ENCODE assay signal across 24 cellular contexts in genomic region chr18:24111936-24112335, GRCh38. TPM values are rescaled to one million over a fixed set of nuclear protein-coding genes. Genes with fewer than 3 reads are reported as not detected.
A peak's percentile ranks its signal among the peaks of the same experiment; 100 is the strongest.
DNase-seq lines count a peak whose midpoint lies in the region; ATAC-seq lines count a peak whose summit lies in the region.
"Had no signal": no experiment of that assay in that cellular context is flagged by ENCODE, and none has a peak within 500 bp of the region (broad histone marks: within the 10 kb centered on the region; RNA-seq: fewer than 3 reads in every experiment).

No MANE protein-coding gene starts in this region.

- no peaks in the 10 kb centered on the region for H3K4me1 ChIP-seq in effector memory CD4-positive, alpha-beta T cell (ENCODE audit: control insufficient read depth, insufficient read depth, low read length, poor library complexity, severe bottlenecking)
- H3K4me1 ChIP-seq: gastrocnemius medialis, Peyer's patch had no signal

- no peaks in the 10 kb centered on the region for H3K9me3 ChIP-seq in effector memory CD4-positive, alpha-beta T cell (ENCODE audit: control insufficient read depth, low read length)
- H3K9me3 ChIP-seq: gastrocnemius medialis, left lung, tibial nerve had no signal

- intact Hi-C loops in activated naive CD4-positive, alpha-beta T cell treated with anti-CD3 and anti-CD28 coated beads for 36 hours (cut with micrococcal nuclease), result no loop called here

- no peaks in the 10 kb centered on the region for H3K27me3 Mint-ChIP-seq in activated naive CD4-positive, alpha-beta T cell treated with anti-CD3 and anti-CD28 coated beads for 36 hours (ENCODE audit: low read depth)
- H3K27me3 Mint-ChIP-seq: activated CD4-positive, alpha-beta T cell treated with anti-CD3 and anti-CD28 coated beads for 36 hours had no signal

- peak overlapping the region; percentile 7 for H3K27ac ChIP-seq in effector memory CD4-positive, alpha-beta T cell (ENCODE audit: insufficient read depth, low read length, poor library complexity, severe bottlenecking)
- H3K27ac ChIP-seq: epithelial cell of prostate, gastrocnemius medialis, left lung, Peyer's patch, tibial nerve had no signal

- no peak for ATAC-seq in stimulated activated effector memory CD8-positive, alpha-beta T cell treated with anti-CD3 and anti-CD28 coated beads, Interleukin-12 subunit alpha, Interleukin-12 subunit beta, amount 100 ng/mL, for 72 hours
- ATAC-seq: activated CD4-positive, alpha-beta T cell treated with anti-CD3 and anti-CD28 coated beads for 36 hours; gastrocnemius medialis; left lung had no signal

- DNase-seq in activated naive CD4-positive, alpha-beta T cell treated with anti-CD3 and anti-CD28 coated beads for 36 hours, result no peak
- DNase-seq in activated naive CD4-positive, alpha-beta T cell treated with Interleukin-2 at 50 U/mL for 16 hours, result no peak
- DNase-seq in NCI-H69 (lab: John Stamatoyannopoulos, UW) (peak; percentile 39), NCI-H1048 (lab: John Stamatoyannopoulos, UW) (no peak), kidney glomerular epithelial cell (lab: John Stamatoyannopoulos, UW) (no peak), NCI-H510A (lab: John Stamatoyannopoulos, UW) (no peak)
- DNase-seq in effector memory CD4-positive, alpha-beta T cell, result no peak
- DNase-seq in stimulated activated effector memory CD8-positive, alpha-beta T cell treated with anti-CD3 and anti-CD28 coated beads, Interleukin-12 subunit alpha, Interleukin-12 subunit beta, amount 100 ng/mL, for 72 hours (ENCODE audit: low spot score in 2 of 2), result no peak
- DNase-seq: activated CD4-positive, alpha-beta T cell treated with anti-CD3 and anti-CD28 coated beads for 36 hours; activated CD8-positive, alpha-beta memory T cell treated with anti-CD3 and anti-CD28 coated beads, Interleukin-2, amount 50 U/mL, for 4 hours; activated gamma-delta T cell treated with Interleukin-2 at 50 U/mL for 16 hours; C1 segment of cervical spinal cord; cortex of kidney; gastrocnemius medialis; HFFc6; left lung; MV-4-11; NCI-H2029 treated with DMSO at 0.1 percent for 48 hours; NCI-H774; Peyer's patch; retina had no signal

- CTCF ChIA-PET in activated naive CD4-positive, alpha-beta T cell treated with anti-CD3 and anti-CD28 coated beads for 36 hours (lab: Charles Lee), result interaction anchor here (0.9 kb wide), 1 partner anchor 36 kb away, joined by 3 read pairs; no protein-coding TSS in a partner anchor

- H3K4me1 Mint-ChIP-seq in activated naive CD4-positive, alpha-beta T cell treated with anti-CD3 and anti-CD28 coated beads for 36 hours (ENCODE audit: low read depth), result peaks cover 28% of the 10 kb centered on the region
- peaks cover 53% of the 10 kb centered on the region for H3K4me1 Mint-ChIP-seq in stimulated activated effector memory CD8-positive, alpha-beta T cell treated with anti-CD3 and anti-CD28 coated beads, Interleukin-12 subunit alpha, Interleukin-12 subunit beta, amount 100 ng/mL, for 72 hours

- H3K9me3 Mint-ChIP-seq in activated naive CD4-positive, alpha-beta T cell treated with anti-CD3 and anti-CD28 coated beads for 36 hours, result no peaks in the 10 kb centered on the region
- no peaks in the 10 kb centered on the region for H3K9me3 Mint-ChIP-seq in stimulated activated effector memory CD8-positive, alpha-beta T cell treated with anti-CD3 and anti-CD28 coated beads, Interleukin-12 subunit alpha, Interleukin-12 subunit beta, amount 100 ng/mL, for 72 hours
- H3K9me3 Mint-ChIP-seq: brain, HFFc6 had no signal

- H3K27me3 ChIP-seq in effector memory CD4-positive, alpha-beta T cell (replicated peaks; ENCODE audit: control insufficient read depth, insufficient read depth, low read length, poor library complexity, severe bottlenecking), result no peaks in the 10 kb centered on the region
- H3K27me3 ChIP-seq: gastrocnemius medialis, left lung, Peyer's patch, tibial nerve had no signal

- peaks cover 49% of the 10 kb centered on the region for H3K36me3 ChIP-seq in effector memory CD4-positive, alpha-beta T cell (ENCODE audit: control insufficient read depth, insufficient read depth, low read length)
- H3K36me3 ChIP-seq: gastrocnemius medialis had no signal

- H3K36me3 Mint-ChIP-seq in activated naive CD4-positive, alpha-beta T cell treated with anti-CD3 and anti-CD28 coated beads for 36 hours (ENCODE audit: low read depth), result peaks cover 7% of the 10 kb centered on the region
- peaks cover 56% of the 10 kb centered on the region for H3K36me3 Mint-ChIP-seq in stimulated activated effector memory CD8-positive, alpha-beta T cell treated with anti-CD3 and anti-CD28 coated beads, Interleukin-12 subunit alpha, Interleukin-12 subunit beta, amount 100 ng/mL, for 72 hours

- no peak overlapping the region for H3K4me3 ChIP-seq in effector memory CD4-positive, alpha-beta T cell (ENCODE audit: insufficient read depth, low read depth, low read length, poor library complexity, severe bottlenecking)
- H3K4me3 ChIP-seq: gastrocnemius medialis, left lung, Peyer's patch, tibial nerve had no signal

- peak overlapping the region; percentile 36 for H3K27ac Mint-ChIP-seq in activated naive CD4-positive, alpha-beta T cell treated with anti-CD3 and anti-CD28 coated beads for 36 hours
- H3K27ac Mint-ChIP-seq in stimulated activated effector memory CD8-positive, alpha-beta T cell treated with anti-CD3 and anti-CD28 coated beads, Interleukin-12 subunit alpha, Interleukin-12 subunit beta, amount 100 ng/mL, for 72 hours, result peak overlapping the region; percentile 86
- H3K27ac Mint-ChIP-seq: activated CD4-positive, alpha-beta T cell treated with anti-CD3 and anti-CD28 coated beads for 36 hours; brain; HFFc6 had no signal

- H3K4me3 Mint-ChIP-seq in activated naive CD4-positive, alpha-beta T cell treated with anti-CD3 and anti-CD28 coated beads for 36 hours, result no peak overlapping the region
- H3K4me3 Mint-ChIP-seq in stimulated activated effector memory CD8-positive, alpha-beta T cell treated with anti-CD3 and anti-CD28 coated beads, Interleukin-12 subunit alpha, Interleukin-12 subunit beta, amount 100 ng/mL, for 72 hours, result no peak overlapping the region
- H3K4me3 Mint-ChIP-seq: activated CD4-positive, alpha-beta T cell treated with anti-CD3 and anti-CD28 coated beads for 36 hours; brain; HFFc6 had no signal

RNA-seq across cellular contexts. Expression of gene CABYR, which starts 26.9 kb away (rescaled TPM):
- 1 to 10 TPM; 1.2 to 1.7 TPM for total RNA-seq in activated naive CD4-positive, alpha-beta T cell treated with anti-CD3 and anti-CD28 coated beads for 36 hours
